In the genomic region with DNA sequence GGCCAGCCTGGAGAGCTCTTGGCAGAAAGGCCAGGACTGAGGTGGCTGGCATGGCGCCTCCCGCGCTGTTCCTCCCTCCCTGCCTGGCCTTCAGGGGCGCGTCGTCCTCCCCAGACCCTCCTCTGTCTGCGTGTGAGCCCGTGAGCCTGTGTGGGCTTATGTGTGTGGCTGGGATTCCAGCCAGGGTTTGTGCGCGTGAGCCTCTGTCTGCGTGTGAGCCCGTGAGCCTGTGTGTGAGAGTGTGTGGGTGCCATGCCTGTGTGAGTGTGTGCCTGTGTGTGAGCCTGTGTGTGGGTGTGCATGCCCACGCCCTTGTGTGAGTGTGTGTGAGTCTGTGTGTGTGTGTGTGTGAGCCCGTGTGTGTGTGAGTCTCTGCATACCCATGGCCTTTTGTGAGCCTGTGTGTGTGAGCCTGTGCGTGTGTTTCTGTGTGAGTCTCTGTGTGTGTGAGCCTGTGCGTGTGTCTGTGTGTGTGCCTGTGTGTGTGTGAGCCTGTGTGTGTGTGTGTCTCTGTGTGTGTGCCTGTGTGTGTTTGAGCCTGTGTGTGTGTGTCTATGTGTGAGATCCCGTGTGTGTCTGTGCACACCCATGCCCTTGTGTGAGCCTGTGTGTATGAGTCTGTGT, we compare ENCODE assay signal across 13 cellular contexts. TPM values are rescaled to one million over a fixed set of nuclear protein-coding genes. Genes with fewer than 3 reads are reported as not detected.
DNase-seq lines count a peak whose midpoint lies in the region; ATAC-seq and TF ChIP-seq lines count a peak whose summit lies in the region.
"Had no signal": no experiment of that assay in that cellular context is flagged by ENCODE, and none has a peak within 500 bp of the region (broad histone marks: within the 10 kb centered on the region; RNA-seq: fewer than 3 reads in every experiment).

No MANE protein-coding gene starts in this region.

- no peaks in the 10 kb centered on the region for H3K9me3 ChIP-seq in right lobe of liver
- H3K9me3 ChIP-seq in thyroid gland = no peaks in the 10 kb centered on the region
- H3K9me3 ChIP-seq: uterus had no signal

- ATAC-seq in right lobe of liver = no peak
- no peak for ATAC-seq in HG03045 (IDR thresholded peaks at IDR 0.05; ENCODE audit: unreplicated experiment)
- ATAC-seq in HG02798 (IDR thresholded peaks at IDR 0.05; ENCODE audit: poor library complexity, unreplicated experiment) = no peak
- ATAC-seq: GM12878 had no signal

- H3K27me3 ChIP-seq in dorsolateral prefrontal cortex = no peaks in the 10 kb centered on the region
- no peaks in the 10 kb centered on the region for H3K27me3 ChIP-seq in right lobe of liver
- no peaks in the 10 kb centered on the region for H3K27me3 ChIP-seq in thyroid gland
- H3K27me3 ChIP-seq: uterus had no signal

- H3K27ac ChIP-seq in dorsolateral prefrontal cortex (peak overlapping the region in 36 of 59 donors; percentile 6 to 77 (median 46)), right lobe of liver (peak overlapping the region; percentile 50 to 97 (median 70)), thyroid gland (peak overlapping the region; percentile 15 to 75 (median 59))

- peaks cover 0 to 97% (median 63%) of the 10 kb centered on the region in 4 donors for H3K4me1 ChIP-seq in right lobe of liver
- peaks cover 78 to 96% of the 10 kb centered on the region in 2 donors for H3K4me1 ChIP-seq in thyroid gland

- H3K36me3 ChIP-seq in right lobe of liver (no peaks in the 10 kb centered on the region), thyroid gland (no peaks in the 10 kb centered on the region)
- H3K36me3 ChIP-seq: uterus had no signal

- intact Hi-C loops in dorsolateral prefrontal cortex (cut with DNase I) = loop anchor here in 1 of 2 donors (5.0 kb wide), 1 partner anchor 38 kb away; no protein-coding TSS in a partner anchor
- intact Hi-C loops in right lobe of liver (cut with DNase I) = loop anchor here in 1 of 2 donors (5.0 to 10.0 kb wide), 2 partner anchors 38 to 164 kb away; no protein-coding TSS in a partner anchor
- intact Hi-C loops in thyroid gland (cut with DNase I) = no loop called here

- WGBS in right lobe of liver (ENCODE audit: insufficient coverage, low coverage, low lambda C conversion rate, missing lambda C conversion rate) = no CpG with 5 or more reads among the region's 17 CpGs
- WGBS in thyroid gland, 2 donors = 34 to 37% methylated on average over 10 to 14 of the region's 17 CpGs

- TF ChIP-seq CTCF in dorsolateral prefrontal cortex (IDR thresholded peaks at IDR 0.05 in 54 of 56, conservative IDR thresholded peaks at IDR 0.05 in 2 of 56; ENCODE audit: low read depth in 1 of 56, partially characterized antibody in 56 of 56) = no peak
- no peak for TF ChIP-seq CTCF in right lobe of liver (IDR thresholded peaks at IDR 0.05)
- no peak for TF ChIP-seq CTCF in thyroid gland (IDR thresholded peaks at IDR 0.05)

- H3K4me3 ChIP-seq in dorsolateral prefrontal cortex = peak overlapping the region in 38 of 59 donors; percentile 1 to 54 (median 31)
- peak overlapping the region in 2 of 3 donors; percentile 21 to 26 for H3K4me3 ChIP-seq in right lobe of liver
- no peak overlapping the region for H3K4me3 ChIP-seq in thyroid gland (replicated peaks in 1 of 3)
- H3K4me3 ChIP-seq: GM12878 had no signal

- TF ChIP-seq POLR2A in right lobe of liver (IDR thresholded peaks at IDR 0.05) (no peak), thyroid gland (IDR thresholded peaks at IDR 0.05) (no peak)

- DNase-seq in OCI-M1 (lab: John Stamatoyannopoulos, UW) (peak; percentile 57), dorsolateral prefrontal cortex (peak in 1 of 10 donors; percentile 29), right lobe of liver (peak in 1 of 3 donors; percentile 73), thyroid gland (peak in 1 of 2 donors; percentile 52)
- no peak for DNase-seq in stimulated activated CD4-positive, alpha-beta T cell treated with anti-CD3 and anti-CD28 coated beads, Interleukin-15, amount 100 ng/mL, for 24 hours
- DNase-seq: DMS 273 treated with DMSO at 0.1 percent for 48 hours, kidney glomerular epithelial cell, NCI-H1436, T-helper 9 cell had no signal

RNA-seq across cellular contexts. Expression of a gene that starts 13.0 kb away (rescaled TPM):
- total RNA-seq in dorsolateral prefrontal cortex (100 to 1,000 TPM in 4 of 120 experiments, 10 to 100 TPM in 116; 32.1 to 133 (median 55.1) TPM), right lobe of liver (100 to 1,000 TPM; 105 to 165 (median 131) TPM), thyroid gland (10 to 100 TPM; 39.4 to 81.3 (median 67.4) TPM)

Comparison
In these comparisons a context has a peak if more than half of its experiments do, and no peak if none do; other contexts are left out.
1. H3K4me3 ChIP-seq: peak in dorsolateral prefrontal cortex (38 of 59) and right lobe of liver (2 of 3); none in thyroid gland (0 of 3).
2. Peak in every context shown above with its lines, with median percentiles within 50 percentile points of each other: H3K27ac ChIP-seq.